ENCODE assay signal across 21 cellular contexts in the genomic region with DNA sequence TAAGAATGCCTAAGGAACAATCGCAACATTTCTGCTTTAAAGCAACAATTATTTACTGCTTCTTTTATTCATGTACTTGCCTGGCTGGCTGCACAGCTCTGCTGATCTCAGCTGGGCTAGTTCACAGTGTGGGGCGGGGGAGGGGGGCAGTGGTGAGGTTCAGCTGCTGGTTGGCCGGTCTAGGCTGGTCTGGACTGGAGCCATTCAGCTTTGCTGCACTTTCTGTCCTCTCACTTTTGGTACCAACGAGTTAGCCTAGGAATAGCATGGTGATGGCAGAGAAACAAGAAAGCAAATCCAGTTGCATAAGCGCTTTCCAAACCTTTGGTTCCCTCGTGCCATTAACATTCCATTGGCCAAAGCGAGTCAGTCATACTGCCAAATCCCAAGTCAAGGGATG. TPM values are rescaled to one million over a fixed set of nuclear protein-coding genes. Genes with fewer than 3 reads are reported as not detected.
DNase-seq lines count a peak whose midpoint lies in the region; ATAC-seq and TF ChIP-seq lines count a peak whose summit lies in the region.
"Had no signal": no experiment of that assay in that cellular context is flagged by ENCODE, and none has a peak within 500 bp of the region (broad histone marks: within the 10 kb centered on the region; RNA-seq: fewer than 3 reads in every experiment).

No MANE protein-coding gene starts in this region.

- H3K27ac ChIP-seq in angular gyrus (ENCODE audit: low read depth, low read length) (peak overlapping the region; percentile 31), heart right ventricle (peak overlapping the region in 2 of 10 donors; percentile 36 to 49), neural progenitor cell (no peak overlapping the region), thyroid gland (no peak overlapping the region)

- H3K79me2 ChIP-seq in neural progenitor cell (ENCODE audit: low read depth) = no peaks in the 10 kb centered on the region

- H3K4me3 ChIP-seq in heart right ventricle (no peak overlapping the region), neural progenitor cell (no peak overlapping the region), thyroid gland (replicated peaks in 1 of 3) (no peak overlapping the region)
- H3K4me3 ChIP-seq: HAP-1 had no signal

- H3K4me3 Mint-ChIP-seq in neural progenitor cell = no peak overlapping the region
- H3K4me3 Mint-ChIP-seq: IgD-negative memory B cell had no signal

- H3K4me1 ChIP-seq in heart right ventricle (peaks cover 0 to 12% (median 0%) of the 10 kb centered on the region in 9 donors), neural progenitor cell (no peaks in the 10 kb centered on the region), thyroid gland (no peaks in the 10 kb centered on the region)
- H3K4me1 ChIP-seq: HAP-1 had no signal

- H3K27me3 Mint-ChIP-seq in neural progenitor cell (ENCODE audit: insufficient read depth, low read depth) = peaks cover 4% of the 10 kb centered on the region
- H3K27me3 Mint-ChIP-seq: CD4-positive, CD25-positive, alpha-beta regulatory T cell; IgD-negative memory B cell had no signal

- peak overlapping the region; percentile 78 for H3K27ac Mint-ChIP-seq in neural progenitor cell
- H3K27ac Mint-ChIP-seq: CD4-positive, CD25-positive, alpha-beta regulatory T cell; IgD-negative memory B cell had no signal

- DNase-seq in heart right ventricle = peak in 1 of 2 donors; percentile 32
- no peak for DNase-seq in neural progenitor cell (ENCODE audit: low spot score)
- peak; percentile 20 to 24 for DNase-seq in thyroid gland
- no peak for DNase-seq in NCI-H82 (lab: John Stamatoyannopoulos, UW)
- DNase-seq in COLO668 (lab: John Stamatoyannopoulos, UW; ENCODE audit: unreplicated experiment) = no peak
- DNase-seq: ACHN; AML-193; Calu3; CD4-positive, CD25-positive, alpha-beta regulatory T cell; DMS53; NCI-H1417 treated with DMSO at 0.1 percent for 48 hours; NCI-H1930; NCI-H2171; NCI-H446; NCI-H69; NK-92 treated with Interleukin-12 subunit alpha and Interleukin-12 subunit beta, amount 100 ng/mL, for 24 hours had no signal

- H3K4me1 Mint-ChIP-seq in neural progenitor cell = peaks cover 4% of the 10 kb centered on the region
- H3K4me1 Mint-ChIP-seq: CD4-positive, CD25-positive, alpha-beta regulatory T cell; IgD-negative memory B cell had no signal

- no peak for TF ChIP-seq POLR2A in thyroid gland (IDR thresholded peaks at IDR 0.05)

- no peaks in the 10 kb centered on the region for H4K20me1 ChIP-seq in neural progenitor cell (ENCODE audit: low read depth)

- no peak overlapping the region for H3K4me2 ChIP-seq in neural progenitor cell

- WGBS in heart right ventricle, 2 donors = 77 to 86% methylated on average over 7 of the region's 7 CpGs
- 86 to 88% methylated on average over 7 of the region's 7 CpGs for WGBS in thyroid gland, 2 donors

- intact Hi-C loops in heart right ventricle (cut with DNase I) (loop anchor here in 2 of 10 donors (10.0 kb wide), 1 partner anchor 57 kb away; no protein-coding TSS in a partner anchor), thyroid gland (cut with DNase I) (no loop called here)

- H3F3A ChIP-seq in neural progenitor cell (ENCODE audit: low read depth) = no peaks in the 10 kb centered on the region

- H2AFZ ChIP-seq in neural progenitor cell (replicated peaks) = no peak overlapping the region

- H3K36me3 ChIP-seq in heart right ventricle (peaks cover 0 to 76% (median 16%) of the 10 kb centered on the region in 9 donors), neural progenitor cell (no peaks in the 10 kb centered on the region), thyroid gland (peaks cover 0 to 7% of the 10 kb centered on the region in 2 donors)

- no peaks in the 10 kb centered on the region for H3K27me3 ChIP-seq in heart right ventricle
- H3K27me3 ChIP-seq in neural progenitor cell = no peaks in the 10 kb centered on the region
- no peaks in the 10 kb centered on the region for H3K27me3 ChIP-seq in thyroid gland

- H3K9ac ChIP-seq in neural progenitor cell = no peak overlapping the region

- ATAC-seq in heart right ventricle (peak; percentile 38 to 91 (median 78)), HG03025 (IDR thresholded peaks at IDR 0.05; ENCODE audit: low FRiP score, unreplicated experiment) (no peak)

- TF ChIP-seq CTCF in heart right ventricle (IDR thresholded peaks at IDR 0.05) (no peak), neural progenitor cell (IDR thresholded peaks at IDR 0.05) (no peak), thyroid gland (IDR thresholded peaks at IDR 0.05) (no peak)

- no peaks in the 10 kb centered on the region for H3K9me3 Mint-ChIP-seq in neural progenitor cell
- H3K9me3 Mint-ChIP-seq: IgD-negative memory B cell had no signal

- H3K9me3 ChIP-seq in heart right ventricle (no peaks in the 10 kb centered on the region), neural progenitor cell (ENCODE audit: low read depth) (no peaks in the 10 kb centered on the region), thyroid gland (no peaks in the 10 kb centered on the region)
- H3K9me3 ChIP-seq: HAP-1 had no signal

- peaks cover 36% of the 10 kb centered on the region for H3K36me3 Mint-ChIP-seq in neural progenitor cell

RNA-seq across cellular contexts. Expression of a gene that starts 16.0 kb away (rescaled TPM):
- 100 to 1,000 TPM; 135 to 457 (median 225) TPM for total RNA-seq in heart right ventricle
- polyA plus RNA-seq in heart right ventricle = 100 to 1,000 TPM; 474 to 634 TPM
- 132 and 552 TPM in 2 replicates for total RNA-seq in neural progenitor cell (ENCODE audit: low replicate concordance)
- 100 to 1,000 TPM; 342 to 807 (median 472) TPM for total RNA-seq in thyroid gland

RNA-seq across cellular contexts. Expression of a gene that starts 20.5 kb away (rescaled TPM):
- 10 to 100 TPM; 16.1 to 30.4 (median 21.2) TPM for total RNA-seq in heart right ventricle
- polyA plus RNA-seq in heart right ventricle = 10 to 100 TPM in 1 of 2 donors, 1 to 10 TPM in 1; 8.3 to 42.1 TPM
- total RNA-seq in neural progenitor cell (ENCODE audit: low replicate concordance) = 3.8 and 12.1 TPM in 2 replicates
- total RNA-seq in thyroid gland = 10 to 100 TPM; 17.5 to 30.0 (median 24.3) TPM

RNA-seq across cellular contexts. Expression of a gene that starts 39.4 kb away (rescaled TPM):
- total RNA-seq in heart right ventricle = 1 to 10 TPM in 9 of 10 donors, under 1 TPM in 1; 0.91 to 5.1 (median 1.7) TPM
- polyA plus RNA-seq in heart right ventricle = 10 to 100 TPM in 1 of 2 donors, 1 to 10 TPM in 1; 2.0 to 14.1 TPM
- total RNA-seq in neural progenitor cell (ENCODE audit: low replicate concordance) = 1.1 and 7.7 TPM in 2 replicates
- total RNA-seq in thyroid gland = 10 to 100 TPM in 1 of 4 donors, 1 to 10 TPM in 3; 1.6 to 15.9 (median 4.1) TPM
- total RNA-seq: HT1080 had no signal

Comparison
In these comparisons a context has a peak if more than half of its experiments do, and no peak if none do; other contexts are left out.
1. DNase-seq: peak in thyroid gland (2 of 2); none in neural progenitor cell (single experiment), NCI-H82 (single experiment) and COLO668 (single experiment).